Comparison of ENCODE assay signal across 30 cellular contexts in the genomic region with DNA sequence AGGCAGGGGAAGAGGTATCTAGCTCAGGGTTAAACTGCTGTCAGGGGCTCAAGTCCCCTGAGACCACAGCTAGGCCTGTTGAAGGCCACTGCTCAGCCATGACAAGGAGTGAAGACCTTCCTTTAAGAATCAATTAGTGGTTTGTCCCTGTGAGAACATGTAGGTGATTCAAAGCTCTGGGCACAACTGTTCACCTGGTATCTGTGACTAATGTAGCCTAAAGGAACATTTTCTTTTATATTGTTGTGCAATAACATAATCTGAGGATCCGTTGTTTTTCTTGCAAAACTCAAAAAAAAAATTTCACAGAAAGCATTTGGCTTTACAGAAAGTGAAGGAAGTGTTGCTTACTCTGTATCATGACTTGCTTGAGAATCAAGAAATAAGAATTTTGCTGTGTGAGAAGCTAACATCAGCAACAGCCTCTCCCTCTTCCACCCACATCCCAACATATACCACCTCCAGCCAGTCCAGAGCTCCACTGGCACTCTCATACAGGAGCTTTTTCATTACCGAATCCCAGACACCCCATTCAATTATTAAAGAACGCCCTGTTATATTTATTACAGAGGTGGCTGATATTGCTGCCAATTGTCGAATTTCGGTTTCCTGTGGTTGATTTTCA.
A peak's percentile ranks its signal among the peaks of the same experiment; 100 is the strongest.
DNase-seq lines count a peak whose midpoint lies in the region; ATAC-seq, FAIRE-seq and TF ChIP-seq lines count a peak whose summit lies in the region.
"Had no signal": no experiment of that assay in that cellular context is flagged by ENCODE, and none has a peak within 500 bp of the region (broad histone marks: within the 10 kb centered on the region; RNA-seq: fewer than 3 reads in every experiment).

No MANE protein-coding gene starts in this region.

- H3K14ac ChIP-seq in trophoblast cell (ENCODE audit: low read length) = no peak overlapping the region

- H4K8ac ChIP-seq in trophoblast cell (ENCODE audit: low read depth, low read length) = no peak overlapping the region

- no CpG with 5 or more reads among the region's 5 CpGs for WGBS in trophoblast cell (ENCODE audit: extremely low coverage, insufficient coverage, insufficient read length)
- 67 to 72% methylated on average over 5 of the region's 5 CpGs for WGBS in thyroid gland, 2 donors

- H3K4me1 ChIP-seq in PC-9 (replicated peaks; ENCODE audit: insufficient read depth) (0 out of 2 replicates have a peak, but pooled peaks cover 10% of the 10 kb centered on the region), trophoblast cell (ENCODE audit: control insufficient read depth in 1 of 2, insufficient read depth in 2 of 2, low read length in 2 of 2) (peaks cover 0 to 2% of the 10 kb centered on the region in 2 experiments), thyroid gland (no peaks in the 10 kb centered on the region)
- H3K4me1 ChIP-seq: colonic mucosa, Peyer's patch had no signal

- BruUV-seq in PC-9 (replicated peaks; lab: Mats Ljungman, UMichigan) = no TSS peak

- no peak overlapping the region for H2AK5ac ChIP-seq in trophoblast cell (ENCODE audit: low read length)

- no peaks in the 10 kb centered on the region for H3K27me3 ChIP-seq in PC-9 (ENCODE audit: insufficient read depth, low read depth)
- H3K27me3 ChIP-seq in trophoblast cell (ENCODE audit: insufficient read depth, low read length) = no peaks in the 10 kb centered on the region
- H3K27me3 ChIP-seq in thyroid gland = no peaks in the 10 kb centered on the region
- H3K27me3 ChIP-seq: colonic mucosa, neutrophil, Peyer's patch, tibial artery had no signal

- FAIRE-seq in H54 (lab: Jason Lieb, UNC) = peak; percentile 83
- FAIRE-seq: G401.6 had no signal

- H3K36me3 ChIP-seq in PC-9 (ENCODE audit: low read depth) (no peaks in the 10 kb centered on the region), trophoblast cell (ENCODE audit: control insufficient read depth in 1 of 2, insufficient read depth in 2 of 2, low read length in 2 of 2) (no peaks in the 10 kb centered on the region), thyroid gland (no peaks in the 10 kb centered on the region)
- H3K36me3 ChIP-seq: colonic mucosa, neutrophil, Peyer's patch, tibial artery had no signal

- DNase-seq in H54 (ENCODE audit: insufficient read length, low spot score) = no peak
- peak in 1 of 2 experiments; percentile 64 for DNase-seq in PC-9
- DNase-seq in epithelial cell of prostate (ENCODE audit: low read depth, low spot score) = peak; percentile 31
- DNase-seq in trophoblast cell = peak; percentile 30 to 87
- DNase-seq in NCI-H1092 (lab: John Stamatoyannopoulos, UW) = no peak
- DNase-seq in thyroid gland = no peak
- DNase-seq: ACHN; activated CD4-positive, alpha-beta T cell treated with anti-CD3 and anti-CD28 coated beads for 48 hours; activated CD8-positive, alpha-beta memory T cell treated with anti-CD3 and anti-CD28 coated beads for 24 hours; activated T-cell treated with anti-CD3 and anti-CD28 coated beads for 4 hours; anterior cingulate cortex; colonic mucosa; DMS153; effector CD4-positive, alpha-beta T cell; islet precursor cell; naive thymus-derived CD4-positive, alpha-beta T cell; NCI-H1417; NCI-H2081 treated with DMSO at 0.1 percent for 48 hours; NCI-H345; NCI-H69; Peyer's patch; posterior cingulate gyrus; SIG-M5; stimulated activated CD8-positive, alpha-beta memory T cell treated with anti-CD3 and anti-CD28 coated beads, Interleukin-4, amount 100 ng/mL, for 48 hours; T-helper 9 cell; tibial artery had no signal

- no peaks in the 10 kb centered on the region for H3K79me1 ChIP-seq in trophoblast cell (ENCODE audit: low read length)

- no peaks in the 10 kb centered on the region; the same call in 1 of the 2 replicates for H3K9me2 ChIP-seq in PC-9 (ENCODE audit: insufficient read depth)

- peaks cover 6% of the 10 kb centered on the region; the same call in 1 of the 2 replicates for H3F3A ChIP-seq in PC-9 (ENCODE audit: insufficient read depth, low read depth)

- intact Hi-C loops in PC-9 (cut with micrococcal nuclease; ENCODE audit: unreplicated experiment) (no loop called here), thyroid gland (cut with DNase I) (no loop called here)

- no peak overlapping the region for H3K23ac ChIP-seq in trophoblast cell (ENCODE audit: low read length)

- no peak overlapping the region for H4K91ac ChIP-seq in trophoblast cell (ENCODE audit: low read depth, low read length)

- H2BK120ac ChIP-seq in trophoblast cell (ENCODE audit: insufficient read depth, low read length, poor library complexity) = no peak overlapping the region

- no peak overlapping the region; the same call in 1 of the 2 replicates for H2AFZ ChIP-seq in PC-9
- no peak overlapping the region for H2AFZ ChIP-seq in trophoblast cell (ENCODE audit: insufficient read depth, low read length, poor library complexity)

- H2BK5ac ChIP-seq in trophoblast cell (ENCODE audit: low read depth, low read length, poor library complexity) = no peak overlapping the region

- TF ChIP-seq CTCF in PC-9 (conservative IDR thresholded peaks at IDR 0.05) (no peak), thyroid gland (IDR thresholded peaks at IDR 0.05) (no peak)

- POLR2A ChIA-PET in PC-9 (lab: Charles Lee; ENCODE audit: unreplicated experiment) = interaction anchor here (0.5 kb wide), 1 partner anchor 917 kb away, joined by 7 read pairs; no protein-coding TSS in a partner anchor

- no peak for ATAC-seq in activated CD4-positive, CD25-positive, alpha-beta regulatory T cell treated with anti-CD3 and anti-CD28 coated beads, Interleukin-2, amount 50 U/mL, for 24 hours
- ATAC-seq: naive thymus-derived CD4-positive, alpha-beta T cell; right cardiac atrium had no signal

- CTCF ChIA-PET in PC-9 (lab: Charles Lee) = no interaction called here

- H3K9me3 ChIP-seq in PC-9 (ENCODE audit: insufficient read depth, low read depth) = no peaks in the 10 kb centered on the region
- H3K9me3 ChIP-seq in trophoblast cell (ENCODE audit: insufficient read depth, low read depth, low read length) = no peaks in the 10 kb centered on the region
- H3K9me3 ChIP-seq in thyroid gland = no peaks in the 10 kb centered on the region
- H3K9me3 ChIP-seq: colonic mucosa, neutrophil, Peyer's patch, tibial artery had no signal

- H3K4me3 ChIP-seq in PC-9 (no peak overlapping the region), trophoblast cell (ENCODE audit: low read depth, low read length) (no peak overlapping the region), thyroid gland (replicated peaks in 1 of 3) (no peak overlapping the region)
- H3K4me3 ChIP-seq: colonic mucosa, Peyer's patch, tibial artery had no signal

- TF ChIP-seq POLR2A in H54 (IDR thresholded peaks at IDR 0.05; ENCODE audit: low read depth, low read length) (no peak), thyroid gland (IDR thresholded peaks at IDR 0.05) (no peak)

- H3K79me2 ChIP-seq in PC-9 (ENCODE audit: low read depth) (no peaks in the 10 kb centered on the region), trophoblast cell (ENCODE audit: control insufficient read depth, insufficient read depth, low read length, poor library complexity) (no peaks in the 10 kb centered on the region)

- no peak overlapping the region for H3K18ac ChIP-seq in trophoblast cell (ENCODE audit: low read length)

- H3K9ac ChIP-seq in trophoblast cell (ENCODE audit: low read length) = no peak overlapping the region

- no peak overlapping the region for H2BK12ac ChIP-seq in trophoblast cell (ENCODE audit: low read length)

- no peak overlapping the region for H3K4ac ChIP-seq in trophoblast cell (ENCODE audit: low read depth, low read length)

- H4K20me1 ChIP-seq in PC-9 (ENCODE audit: insufficient read depth) = no peaks in the 10 kb centered on the region

- no peak overlapping the region for H3K27ac ChIP-seq in PC-9
- H3K27ac ChIP-seq in epithelial cell of prostate = no peak overlapping the region
- no peak overlapping the region for H3K27ac ChIP-seq in trophoblast cell (ENCODE audit: low read depth, low read length)
- H3K27ac ChIP-seq in thyroid gland = no peak overlapping the region
- H3K27ac ChIP-seq: colonic mucosa, neutrophil, Peyer's patch, tibial artery had no signal

- no peak overlapping the region for H4K12ac ChIP-seq in trophoblast cell (ENCODE audit: low read depth, low read length)

- H3K4me2 ChIP-seq in PC-9 = 0 out of 2 replicates have a peak overlapping the region, but pooled peaks have one; percentile 9
- no peak overlapping the region for H3K4me2 ChIP-seq in trophoblast cell (ENCODE audit: low read length)

Comparison
In these comparisons a context has a peak if more than half of its experiments do, and no peak if none do; other contexts are left out.
1. DNase-seq: peak in epithelial cell of prostate (single experiment) and trophoblast cell (2 of 2); none in H54 (single experiment), NCI-H1092 (single experiment) and thyroid gland (0 of 2).